In genomic region chr1:20640183-20640597, GRCh38 we compare ENCODE assay signal across 8 cellular contexts. TPM values are rescaled to one million over a fixed set of nuclear protein-coding genes. Genes with fewer than 3 reads are reported as not detected.
DNase-seq lines count a peak whose midpoint lies in the region; ATAC-seq and TF ChIP-seq lines count a peak whose summit lies in the region.

No MANE protein-coding gene starts in this region.

- H3K4me1 ChIP-seq in left lung, result peaks cover 0 to 2% of the 10 kb centered on the region in 2 donors

- ATAC-seq in left lung (peak; percentile 80), HG03571 (IDR thresholded peaks at IDR 0.05; ENCODE audit: unreplicated experiment) (no peak)

- TF ChIP-seq CTCF in WI38 (IDR thresholded peaks at IDR 0.05; ENCODE audit: low read depth, low read length) (peak; percentile 68), left lung (IDR thresholded peaks at IDR 0.05) (peak; percentile 77 to 82)

- DNase-seq in NOMO-1 (lab: John Stamatoyannopoulos, UW; ENCODE audit: unreplicated experiment in 2 of 2) (peak; percentile 19 to 54), NOMO-1 treated with dmso at 0.1 percent for 144 hours (lab: John Stamatoyannopoulos, UW; ENCODE audit: unreplicated experiment) (no peak), NCI-H128 (lab: John Stamatoyannopoulos, UW; ENCODE audit: unreplicated experiment) (peak; percentile 14), cerebellar cortex (ENCODE audit: low spot score) (peak; percentile 69), left lung (no peak)
- DNase-seq in stimulated activated CD8-positive, alpha-beta memory T cell treated with anti-CD3 and anti-CD28 coated beads, Interleukin-15, amount 100 ng/mL, for 1 hour (ENCODE audit: low read depth), result peak; percentile 42

- no peak overlapping the region for H3K4me3 ChIP-seq in WI38 (ENCODE audit: low read depth, low read length)
- no peak overlapping the region for H3K4me3 ChIP-seq in left lung

- no peaks in the 10 kb centered on the region for H3K27me3 ChIP-seq in left lung

- no peaks in the 10 kb centered on the region for H3K9me3 ChIP-seq in left lung

- intact Hi-C loops in left lung (cut with DNase I), result no loop called here

- peaks cover 0 to 81% of the 10 kb centered on the region in 2 donors for H3K36me3 ChIP-seq in left lung

- H3K27ac ChIP-seq in left lung, result no peak overlapping the region

RNA-seq across cellular contexts. Expression of gene PINK1, which starts 6.9 kb away (rescaled TPM):
- 10 to 100 TPM; 39.1 to 56.3 TPM for total RNA-seq in left lung

RNA-seq across cellular contexts. Expression of gene DDOST, which starts 21.0 kb away (rescaled TPM):
- 100 to 1,000 TPM; 211 to 246 TPM for total RNA-seq in left lung

RNA-seq across cellular contexts. Expression of gene CDA, which starts 51.3 kb away (rescaled TPM):
- 10 to 100 TPM in 1 of 2 donors, 1 to 10 TPM in 1; 2.2 to 12.2 TPM for total RNA-seq in left lung

Comparison
In these comparisons a context has a peak if more than half of its experiments do, and no peak if none do; other contexts are left out.
1. DNase-seq: peak in NOMO-1 (2 of 2), NCI-H128 (single experiment), cerebellar cortex (single experiment) and stimulated activated CD8-positive, alpha-beta memory T cell treated with anti-CD3 and anti-CD28 coated beads, Interleukin-15, amount 100 ng/mL, for 1 hour (single experiment); none in NOMO-1 treated with dmso at 0.1 percent for 144 hours (single experiment) and left lung (0 of 2).